In genomic region chr9:133735894-133736293, GRCh38 we compare ENCODE assay signal across 14 cellular contexts.
"Had no signal": no experiment of that assay in that cellular context is flagged by ENCODE, and none has a peak within 500 bp of the region (broad histone marks: within the 10 kb centered on the region; RNA-seq: fewer than 3 reads in every experiment).

No MANE protein-coding gene starts in this region.

- H3K27me3 Mint-ChIP-seq: activated naive CD8-positive, alpha-beta T cell; stimulated activated naive CD8-positive, alpha-beta T cell treated with anti-CD3 and anti-CD28 coated beads, Interleukin-15, amount 100 ng/mL, for 72 hours had no signal

- H3K9me3 Mint-ChIP-seq: naive thymus-derived CD8-positive, alpha-beta T cell; stimulated activated naive CD8-positive, alpha-beta T cell treated with anti-CD3 and anti-CD28 coated beads, Interleukin-15, amount 100 ng/mL, for 72 hours had no signal

- H3K36me3 Mint-ChIP-seq: activated naive CD8-positive, alpha-beta T cell; naive thymus-derived CD8-positive, alpha-beta T cell had no signal

- H3K36me3 ChIP-seq: gastroesophageal sphincter, heart right ventricle, spleen, upper lobe of left lung had no signal

- ATAC-seq: gastroesophageal sphincter; heart right ventricle; naive thymus-derived CD8-positive, alpha-beta T cell; stimulated activated naive CD8-positive, alpha-beta T cell treated with anti-CD3 and anti-CD28 coated beads, Interleukin-15, amount 100 ng/mL, for 72 hours had no signal

- H3K4me3 ChIP-seq: gastroesophageal sphincter, heart right ventricle, spleen, upper lobe of left lung had no signal

- H3K9me3 ChIP-seq: gastroesophageal sphincter, heart right ventricle, spleen, upper lobe of left lung had no signal

- DNase-seq: activated CD4-positive, alpha-beta T cell treated with anti-CD3 and anti-CD28 coated beads, Interleukin-2, amount 50 U/mL, for 1 hour; activated CD4-positive, CD25-positive, alpha-beta regulatory T cell treated with anti-CD3 and anti-CD28 coated beads, Interleukin-2, amount 50 U/mL, for 72 hours; cerebellar nuclear complex; effector CD4-positive, alpha-beta T cell; heart right ventricle; mesenchymal stem cell; retina; spleen; stimulated activated naive CD8-positive, alpha-beta T cell treated with anti-CD3 and anti-CD28 coated beads, Interleukin-15, amount 100 ng/mL, for 72 hours; upper lobe of left lung had no signal

- FAIRE-seq: bronchial epithelial cell had no signal

- H3K27me3 ChIP-seq: gastroesophageal sphincter, upper lobe of left lung had no signal

- H3K27ac Mint-ChIP-seq: activated naive CD8-positive, alpha-beta T cell; stimulated activated naive CD8-positive, alpha-beta T cell treated with anti-CD3 and anti-CD28 coated beads, Interleukin-15, amount 100 ng/mL, for 72 hours had no signal

- H3K4me3 Mint-ChIP-seq: activated naive CD8-positive, alpha-beta T cell; stimulated activated naive CD8-positive, alpha-beta T cell treated with anti-CD3 and anti-CD28 coated beads, Interleukin-15, amount 100 ng/mL, for 72 hours had no signal

- H3K27ac ChIP-seq: gastroesophageal sphincter, heart right ventricle, spleen, upper lobe of left lung had no signal
